1 cellular context compared by ENCODE assay signal in genomic region chr6:111798281-111798725, GRCh38.
TF ChIP-seq lines count a peak whose summit lies in the region.

No MANE protein-coding gene starts in this region.

TF ChIP-seq in WTC11, 78 proteins besides CTCF, POLR2A, EP300 and RAD21 (continued from another document):
- TF ChIP-seq, protein P1, sequence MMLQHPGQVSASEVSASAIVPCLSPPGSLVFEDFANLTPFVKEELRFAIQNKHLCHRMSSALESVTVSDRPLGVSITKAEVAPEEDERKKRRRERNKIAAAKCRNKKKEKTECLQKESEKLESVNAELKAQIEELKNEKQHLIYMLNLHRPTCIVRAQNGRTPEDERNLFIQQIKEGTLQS (CRISPR knock-in tag; conservative IDR thresholded peaks at IDR 0.05), result no peak
- TF ChIP-seq PRDM15 (CRISPR knock-in tag; IDR thresholded peaks at IDR 0.05) (no peak), MYBL2 (CRISPR knock-in tag; IDR thresholded peaks at IDR 0.05) (no peak), ZNF396 (CRISPR knock-in tag; IDR thresholded peaks at IDR 0.05; ENCODE audit: borderline replicate concordance) (no peak), E2F1 (CRISPR knock-in tag; IDR thresholded peaks at IDR 0.05) (no peak), NFATC4 (CRISPR knock-in tag; IDR thresholded peaks at IDR 0.05) (no peak), TEAD4 (CRISPR knock-in tag; IDR thresholded peaks at IDR 0.05) (no peak)
- TF ChIP-seq, protein P2, sequence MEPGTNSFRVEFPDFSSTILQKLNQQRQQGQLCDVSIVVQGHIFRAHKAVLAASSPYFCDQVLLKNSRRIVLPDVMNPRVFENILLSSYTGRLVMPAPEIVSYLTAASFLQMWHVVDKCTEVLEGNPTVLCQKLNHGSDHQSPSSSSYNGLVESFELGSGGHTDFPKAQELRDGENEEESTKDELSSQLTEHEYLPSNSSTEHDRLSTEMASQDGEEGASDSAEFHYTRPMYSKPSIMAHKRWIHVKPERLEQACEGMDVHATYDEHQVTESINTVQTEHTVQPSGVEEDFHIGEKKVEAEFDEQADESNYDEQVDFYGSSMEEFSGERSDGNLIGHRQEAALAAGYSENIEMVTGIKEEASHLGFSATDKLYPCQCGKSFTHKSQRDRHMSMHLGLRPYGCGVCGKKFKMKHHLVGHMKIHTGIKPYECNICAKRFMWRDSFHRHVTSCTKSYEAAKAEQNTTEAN (CRISPR knock-in tag; IDR thresholded peaks at IDR 0.05), result no peak
- TF ChIP-seq, protein P3, sequence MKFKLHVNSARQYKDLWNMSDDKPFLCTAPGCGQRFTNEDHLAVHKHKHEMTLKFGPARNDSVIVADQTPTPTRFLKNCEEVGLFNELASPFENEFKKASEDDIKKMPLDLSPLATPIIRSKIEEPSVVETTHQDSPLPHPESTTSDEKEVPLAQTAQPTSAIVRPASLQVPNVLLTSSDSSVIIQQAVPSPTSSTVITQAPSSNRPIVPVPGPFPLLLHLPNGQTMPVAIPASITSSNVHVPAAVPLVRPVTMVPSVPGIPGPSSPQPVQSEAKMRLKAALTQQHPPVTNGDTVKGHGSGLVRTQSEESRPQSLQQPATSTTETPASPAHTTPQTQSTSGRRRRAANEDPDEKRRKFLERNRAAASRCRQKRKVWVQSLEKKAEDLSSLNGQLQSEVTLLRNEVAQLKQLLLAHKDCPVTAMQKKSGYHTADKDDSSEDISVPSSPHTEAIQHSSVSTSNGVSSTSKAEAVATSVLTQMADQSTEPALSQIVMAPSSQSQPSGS (CRISPR knock-in tag; IDR thresholded peaks at IDR 0.05; ENCODE audit: borderline replicate concordance, low read depth), result no peak
- TF ChIP-seq, protein P4, sequence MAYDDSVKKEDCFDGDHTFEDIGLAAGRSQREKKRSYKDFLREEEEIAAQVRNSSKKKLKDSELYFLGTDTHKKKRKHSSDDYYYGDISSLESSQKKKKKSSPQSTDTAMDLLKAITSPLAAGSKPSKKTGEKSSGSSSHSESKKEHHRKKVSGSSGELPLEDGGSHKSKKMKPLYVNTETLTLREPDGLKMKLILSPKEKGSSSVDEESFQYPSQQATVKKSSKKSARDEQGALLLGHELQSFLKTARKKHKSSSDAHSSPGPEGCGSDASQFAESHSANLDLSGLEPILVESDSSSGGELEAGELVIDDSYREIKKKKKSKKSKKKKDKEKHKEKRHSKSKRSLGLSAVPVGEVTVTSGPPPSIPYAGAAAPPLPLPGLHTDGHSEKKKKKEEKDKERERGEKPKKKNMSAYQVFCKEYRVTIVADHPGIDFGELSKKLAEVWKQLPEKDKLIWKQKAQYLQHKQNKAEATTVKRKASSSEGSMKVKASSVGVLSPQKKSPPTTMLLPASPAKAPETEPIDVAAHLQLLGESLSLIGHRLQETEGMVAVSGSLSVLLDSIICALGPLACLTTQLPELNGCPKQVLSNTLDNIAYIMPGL (CRISPR knock-in tag; IDR thresholded peaks at IDR 0.05), result no peak
- TF ChIP-seq, protein P5, sequence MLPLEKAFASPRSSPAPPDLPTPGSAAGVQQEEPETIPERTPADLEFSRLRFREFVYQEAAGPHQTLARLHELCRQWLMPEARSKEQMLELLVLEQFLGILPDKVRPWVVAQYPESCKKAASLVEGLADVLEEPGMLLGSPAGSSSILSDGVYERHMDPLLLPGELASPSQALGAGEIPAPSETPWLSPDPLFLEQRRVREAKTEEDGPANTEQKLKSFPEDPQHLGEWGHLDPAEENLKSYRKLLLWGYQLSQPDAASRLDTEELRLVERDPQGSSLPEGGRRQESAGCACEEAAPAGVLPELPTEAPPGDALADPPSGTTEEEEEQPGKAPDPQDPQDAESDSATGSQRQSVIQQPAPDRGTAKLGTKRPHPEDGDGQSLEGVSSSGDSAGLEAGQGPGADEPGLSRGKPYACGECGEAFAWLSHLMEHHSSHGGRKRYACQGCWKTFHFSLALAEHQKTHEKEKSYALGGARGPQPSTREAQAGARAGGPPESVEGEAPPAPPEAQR (CRISPR knock-in tag; IDR thresholded peaks at IDR 0.05), result no peak
